Comparison of ENCODE assay signal across 26 cellular contexts in genomic region chr7:54989826-54990225, GRCh38. TPM values are rescaled to one million over a fixed set of nuclear protein-coding genes. Genes with fewer than 3 reads are reported as not detected.
"Had no signal": no experiment of that assay in that cellular context is flagged by ENCODE, and none has a peak within 500 bp of the region (broad histone marks: within the 10 kb centered on the region; RNA-seq: fewer than 3 reads in every experiment).

No MANE protein-coding gene starts in this region.

- H3K27ac ChIP-seq: adrenal gland, body of pancreas, colonic mucosa, foreskin keratinocyte, gastrocnemius medialis, heart left ventricle had no signal

- H3K9me3 ChIP-seq: adrenal gland, body of pancreas, colonic mucosa, gastrocnemius medialis, heart left ventricle had no signal

- H3K27me3 ChIP-seq: body of pancreas, colonic mucosa, foreskin keratinocyte, gastrocnemius medialis, heart left ventricle had no signal

- ATAC-seq: activated T-cell treated with anti-CD3 and anti-CD28 coated beads, Interleukin-2, amount 50 U/mL, for 4 hours; activated T-helper 17 cell treated with anti-CD3 and anti-CD28 coated beads, Interleukin-2, amount 50 U/mL, for 72 hours; body of pancreas; esophagus mucosa; foreskin keratinocyte; gastrocnemius medialis; heart left ventricle; WTC11 had no signal

- H3K4me3 ChIP-seq: adrenal gland, body of pancreas, colonic mucosa, gastrocnemius medialis, heart left ventricle had no signal

- H3K4me1 ChIP-seq: adrenal gland, body of pancreas, colonic mucosa had no signal

- H3K36me3 ChIP-seq: adrenal gland, colonic mucosa, gastrocnemius medialis, heart left ventricle had no signal

- DNase-seq: activated CD4-positive, alpha-beta memory T cell treated with anti-CD3 and anti-CD28 coated beads, Interleukin-2, amount 10 ng/mL, durations not matched to agents 7 days and 5 days; activated CD4-positive, alpha-beta T cell treated with anti-CD3 and anti-CD28 coated beads for 1 hour; activated CD4-positive, alpha-beta T cell treated with anti-CD3 and anti-CD28 coated beads for 4 hours; activated CD4-positive, alpha-beta T cell treated with anti-CD3 and anti-CD28 coated beads, Interleukin-2, amount 10 ng/mL, durations not matched to agents 7 days and 5 days; activated CD4-positive, alpha-beta T cell treated with anti-CD3 and anti-CD28 coated beads, Interleukin-2, amount 50 U/mL, for 4 hours; activated effector memory CD4-positive, alpha-beta T cell treated with Interleukin-2 at 50 U/mL for 16 hours; activated gamma-delta T cell treated with Interleukin-2 at 50 U/mL for 16 hours; activated naive CD4-positive, alpha-beta T cell treated with anti-CD3 and anti-CD28 coated beads, Interleukin-2, amount 50 U/mL, for 16 hours; activated naive CD4-positive, alpha-beta T cell treated with Interleukin-2 at 50 U/mL for 16 hours; activated T-cell treated with anti-CD3 and anti-CD28 coated beads, Interleukin-2, amount 50 U/mL, for 4 hours; adrenal gland; amygdala; aorta; body of pancreas; caudate nucleus; colonic mucosa; effector CD8-positive, alpha-beta T cell; foreskin keratinocyte; gastrocnemius medialis; glutamatergic neuron; heart left ventricle; T-helper 2 cell had no signal

RNA-seq across cellular contexts. Expression of gene EGFR, which starts 29.0 kb away (rescaled TPM):
- total RNA-seq: activated CD4-positive, alpha-beta memory T cell treated with anti-CD3 and anti-CD28 coated beads, Interleukin-2, amount 10 ng/mL, durations not matched to agents 7 days and 5 days; activated CD4-positive, alpha-beta T cell treated with anti-CD3 and anti-CD28 coated beads, Interleukin-2, amount 10 ng/mL, durations not matched to agents 7 days and 5 days; T-helper 1 cell treated with Interleukin-12 subunit alpha and Interleukin-12 subunit beta and Interleukin-4 antibody, amounts not matched to agents 30 ng/mL and 1 ng/mL, for 36 hours had no signal
